ENCODE assay signal across 16 cellular contexts in the genomic region with DNA sequence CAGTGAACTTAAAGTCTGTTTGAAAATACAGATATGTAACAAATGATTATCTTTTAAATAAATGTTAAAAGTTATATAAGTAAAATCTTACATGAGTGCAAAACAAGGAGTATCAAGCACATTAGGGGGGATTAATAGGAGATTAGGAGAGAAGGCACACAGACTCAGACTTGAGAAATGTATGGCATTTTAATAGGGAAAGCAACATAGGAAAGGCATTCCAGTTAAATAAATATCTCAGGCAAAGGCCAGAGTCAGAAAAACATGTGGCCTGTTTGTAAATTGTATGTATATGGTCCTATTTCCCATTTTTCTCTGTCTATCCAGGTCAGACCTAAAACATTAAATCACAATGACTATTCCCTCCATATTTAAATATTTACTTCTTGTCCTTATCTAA.
A peak's percentile ranks its signal among the peaks of the same experiment; 100 is the strongest.
DNase-seq lines count a peak whose midpoint lies in the region; ATAC-seq, FAIRE-seq and TF ChIP-seq lines count a peak whose summit lies in the region.
"Had no signal": no experiment of that assay in that cellular context is flagged by ENCODE, and none has a peak within 500 bp of the region (broad histone marks: within the 10 kb centered on the region; RNA-seq: fewer than 3 reads in every experiment).

No MANE protein-coding gene starts in this region.

- POLR2A ChIA-PET in A549 (lab: Yijun Ruan, JAX), result no interaction called here

- 0 out of 3 replicates have a peak overlapping the region, but pooled peaks have one; percentile 10 for H3K4me2 ChIP-seq in A549
- H3K4me2 ChIP-seq: GM23338 had no signal

- no peak for FAIRE-seq in A549 (lab: Jason Lieb, UNC)
- FAIRE-seq: GM18507 had no signal

- no peaks in the 10 kb centered on the region for H3K9me3 ChIP-seq in A549

- no peak for TF ChIP-seq EP300 in A549 (IDR thresholded peaks at IDR 0.05)

- TF ChIP-seq CTCF in A549 (IDR thresholded peaks at IDR 0.05), result no peak

- CTCF ChIA-PET in A549 (lab: Yijun Ruan, JAX), result no interaction called here

- no peak for TF ChIP-seq POLR2A in A549 (IDR thresholded peaks at IDR 0.05; ENCODE audit: low read length)

- H3K4me3 ChIP-seq in A549, result no peak overlapping the region
- H3K4me3 ChIP-seq: GM23338 had no signal

- H3K4me1 ChIP-seq in A549, result 0 out of 3 replicates have a peak, but pooled peaks cover 6% of the 10 kb centered on the region

- H3K27ac ChIP-seq in A549, result no peak overlapping the region

- no peak for TF ChIP-seq RAD21 in A549 (conservative IDR thresholded peaks at IDR 0.05 in 1 of 2, IDR thresholded peaks at IDR 0.05 in 1 of 2)

- no peak for ATAC-seq in A549
- ATAC-seq: GM23338 had no signal

- no peak for DNase-seq in A549 (ENCODE audit: low read depth in 1 of 2, low spot score in 1 of 2)
- peak; percentile 65 for DNase-seq in EL
- DNase-seq in NCI-H524 treated with DMSO at 0.1 percent for 48 hours (lab: John Stamatoyannopoulos, UW), result peak; percentile 15
- DNase-seq in fibroblast of peridontal ligament (ENCODE audit: extremely low read depth), result peak; percentile 12
- no peak for DNase-seq in cortex of kidney (lab: John Stamatoyannopoulos, UW)
- no peak for DNase-seq in NCI-H2227 (lab: John Stamatoyannopoulos, UW; ENCODE audit: unreplicated experiment)
- DNase-seq in stimulated activated CD4-positive, alpha-beta T cell treated with anti-CD3 and anti-CD28 coated beads, Interleukin-4, amount 100 ng/mL, for 1 hour, result no peak
- no peak for DNase-seq in T-helper 9 cell
- DNase-seq: 8988T, COR-L47, DMS153, NCI-H1930, NCI-H446, NCI-H774 had no signal

TF ChIP-seq in A549, 52 proteins besides CTCF, POLR2A, EP300 and RAD21:
- TF ChIP-seq KDM5A (IDR thresholded peaks at IDR 0.05), result no peak
- no peak for TF ChIP-seq ZFP36 (IDR thresholded peaks at IDR 0.05; ENCODE audit: borderline replicate concordance, partially characterized antibody)
- no peak for TF ChIP-seq MAZ (IDR thresholded peaks at IDR 0.05; ENCODE audit: borderline replicate concordance, low read depth, low read length)
- TF ChIP-seq HOXA7 (CRISPR knock-in tag; IDR thresholded peaks at IDR 0.05), result no peak
- no peak for TF ChIP-seq MYC (IDR thresholded peaks at IDR 0.05; ENCODE audit: borderline replicate concordance, low read length)
- no peak for TF ChIP-seq FOSB (CRISPR knock-in tag; IDR thresholded peaks at IDR 0.05)
- no peak for TF ChIP-seq HOXB5 (CRISPR knock-in tag; IDR thresholded peaks at IDR 0.05)
- no peak for TF ChIP-seq CHD2 (IDR thresholded peaks at IDR 0.05; ENCODE audit: low read length, partially characterized antibody)
- TF ChIP-seq FOXS1 (CRISPR knock-in tag; IDR thresholded peaks at IDR 0.05), result no peak
- TF ChIP-seq ZC3H11A (IDR thresholded peaks at IDR 0.05), result no peak
- TF ChIP-seq, protein P1, sequence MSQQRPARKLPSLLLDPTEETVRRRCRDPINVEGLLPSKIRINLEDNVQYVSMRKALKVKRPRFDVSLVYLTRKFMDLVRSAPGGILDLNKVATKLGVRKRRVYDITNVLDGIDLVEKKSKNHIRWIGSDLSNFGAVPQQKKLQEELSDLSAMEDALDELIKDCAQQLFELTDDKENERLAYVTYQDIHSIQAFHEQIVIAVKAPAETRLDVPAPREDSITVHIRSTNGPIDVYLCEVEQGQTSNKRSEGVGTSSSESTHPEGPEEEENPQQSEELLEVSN (IDR thresholded peaks at IDR 0.05; ENCODE audit: borderline replicate concordance, low read depth), result no peak
- TF ChIP-seq, protein P2, sequence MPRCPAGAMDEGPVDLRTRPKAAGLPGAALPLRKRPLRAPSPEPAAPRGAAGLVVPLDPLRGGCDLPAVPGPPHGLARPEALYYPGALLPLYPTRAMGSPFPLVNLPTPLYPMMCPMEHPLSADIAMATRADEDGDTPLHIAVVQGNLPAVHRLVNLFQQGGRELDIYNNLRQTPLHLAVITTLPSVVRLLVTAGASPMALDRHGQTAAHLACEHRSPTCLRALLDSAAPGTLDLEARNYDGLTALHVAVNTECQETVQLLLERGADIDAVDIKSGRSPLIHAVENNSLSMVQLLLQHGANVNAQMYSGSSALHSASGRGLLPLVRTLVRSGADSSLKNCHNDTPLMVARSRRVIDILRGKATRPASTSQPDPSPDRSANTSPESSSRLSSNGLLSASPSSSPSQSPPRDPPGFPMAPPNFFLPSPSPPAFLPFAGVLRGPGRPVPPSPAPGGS (IDR thresholded peaks at IDR 0.05), result no peak
- TF ChIP-seq CHD4 (IDR thresholded peaks at IDR 0.05; ENCODE audit: borderline replicate concordance), result no peak
- TF ChIP-seq CEBPB (IDR thresholded peaks at IDR 0.05), result no peak
- TF ChIP-seq MAFK (IDR thresholded peaks at IDR 0.05; ENCODE audit: partially characterized antibody), result no peak
- TF ChIP-seq, protein P3, sequence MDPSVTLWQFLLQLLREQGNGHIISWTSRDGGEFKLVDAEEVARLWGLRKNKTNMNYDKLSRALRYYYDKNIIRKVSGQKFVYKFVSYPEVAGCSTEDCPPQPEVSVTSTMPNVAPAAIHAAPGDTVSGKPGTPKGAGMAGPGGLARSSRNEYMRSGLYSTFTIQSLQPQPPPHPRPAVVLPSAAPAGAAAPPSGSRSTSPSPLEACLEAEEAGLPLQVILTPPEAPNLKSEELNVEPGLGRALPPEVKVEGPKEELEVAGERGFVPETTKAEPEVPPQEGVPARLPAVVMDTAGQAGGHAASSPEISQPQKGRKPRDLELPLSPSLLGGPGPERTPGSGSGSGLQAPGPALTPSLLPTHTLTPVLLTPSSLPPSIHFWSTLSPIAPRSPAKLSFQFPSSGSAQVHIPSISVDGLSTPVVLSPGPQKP (IDR thresholded peaks at IDR 0.05; ENCODE audit: low read depth, low read length), result no peak
- no peak for TF ChIP-seq NFE2L2 (conservative IDR thresholded peaks at IDR 0.05; ENCODE audit: low read length)
- no peak for TF ChIP-seq TP53 (CRISPR knock-in tag; IDR thresholded peaks at IDR 0.05)

Comparison
In these comparisons a context has a peak if more than half of its experiments do, and no peak if none do; other contexts are left out.
1. DNase-seq: peak in EL (single experiment), NCI-H524 treated with DMSO at 0.1 percent for 48 hours (single experiment) and fibroblast of peridontal ligament (single experiment); none in A549 (0 of 2), cortex of kidney (single experiment), NCI-H2227 (single experiment), stimulated activated CD4-positive, alpha-beta T cell treated with anti-CD3 and anti-CD28 coated beads, Interleukin-4, amount 100 ng/mL, for 1 hour (single experiment) and T-helper 9 cell (single experiment).